18 cellular contexts compared by ENCODE assay signal in genomic region chr15:100898661-100899462, GRCh38. TPM values are rescaled to one million over a fixed set of nuclear protein-coding genes. Genes with fewer than 3 reads are reported as not detected.
DNase-seq lines count a peak whose midpoint lies in the region; ATAC-seq, FAIRE-seq and TF ChIP-seq lines count a peak whose summit lies in the region.
"Had no signal": no experiment of that assay in that cellular context is flagged by ENCODE, and none has a peak within 500 bp of the region (broad histone marks: within the 10 kb centered on the region; RNA-seq: fewer than 3 reads in every experiment).

No MANE protein-coding gene starts in this region.

- H3K4me2 ChIP-seq in PC-9 (no peak overlapping the region), endothelial cell of umbilical vein (ENCODE audit: insufficient read depth, low read length) (no peak overlapping the region)

- peak; percentile 28 for FAIRE-seq in endothelial cell of umbilical vein (lab: Jason Lieb, UNC)
- FAIRE-seq: A204.1, GM12892, HepG2 had no signal

- no peaks in the 10 kb centered on the region for H3K9me3 ChIP-seq in PC-9 (ENCODE audit: insufficient read depth, low read depth)
- no peaks in the 10 kb centered on the region for H3K9me3 ChIP-seq in endothelial cell of umbilical vein (replicated peaks; ENCODE audit: control insufficient read depth, insufficient read depth, low read length)
- no peaks in the 10 kb centered on the region for H3K9me3 ChIP-seq in psoas muscle

- H3F3A ChIP-seq in PC-9 (ENCODE audit: insufficient read depth, low read depth) = peaks cover 97% of the 10 kb centered on the region

- CTCF ChIA-PET in PC-9 (lab: Charles Lee) = no interaction called here
- CTCF ChIA-PET in endothelial cell of umbilical vein (lab: Charles Lee) = interaction anchor here (1.2 to 3.4 kb wide), 5 partner anchors 10 to 109 kb away, joined by 3 to 14 read pairs (median 5); no protein-coding TSS in a partner anchor

- 53 to 56% (median 56%) methylated on average over 11 of the region's 11 CpGs for WGBS in psoas muscle, 3 donors

- ATAC-seq in psoas muscle (peak in 3 of 4 donors; percentile 53 to 64 (median 61)), GM18867 (IDR thresholded peaks at IDR 0.05; ENCODE audit: unreplicated experiment) (no peak), sciatic nerve (no peak)
- ATAC-seq: HepG2 had no signal

- peak overlapping the region; percentile 94 for H3K27ac ChIP-seq in C4-2B
- H3K27ac ChIP-seq in PC-9 = peak overlapping the region; percentile 10; the same call in 1 of the 2 replicates
- H3K27ac ChIP-seq in endothelial cell of umbilical vein (ENCODE audit: insufficient read depth, low read depth, low read length) = peak overlapping the region; percentile 6
- H3K27ac ChIP-seq in psoas muscle = peak overlapping the region; percentile 39

- dilution Hi-C loops in endothelial cell of umbilical vein (cut with MboI; ENCODE audit: extremely low pct_ligation_motif_present, low sequenced_read_pairs) = no loop called here

- no peak overlapping the region for H2AFZ ChIP-seq in PC-9
- peak overlapping the region; percentile 16 for H2AFZ ChIP-seq in endothelial cell of umbilical vein (ENCODE audit: low read depth, low read length)

- no peaks in the 10 kb centered on the region for H3K9me1 ChIP-seq in endothelial cell of umbilical vein (replicated peaks; ENCODE audit: control insufficient read depth, extremely low read depth, insufficient read depth, low read length)

- BruUV-seq in PC-9 (replicated peaks; lab: Mats Ljungman, UMichigan) (no TSS peak), endothelial cell of umbilical vein (replicated peaks; lab: Mats Ljungman, UMichigan) (no TSS peak)

- no peaks in the 10 kb centered on the region for H3K4me1 ChIP-seq in PC-9 (replicated peaks; ENCODE audit: insufficient read depth)
- H3K4me1 ChIP-seq in endothelial cell of umbilical vein (ENCODE audit: control insufficient read depth, extremely low read depth, insufficient read depth, low read length) = peaks cover 27% of the 10 kb centered on the region
- peaks cover 46% of the 10 kb centered on the region for H3K4me1 ChIP-seq in psoas muscle

- H3K79me2 ChIP-seq in PC-9 (ENCODE audit: low read depth) = peaks cover 35% of the 10 kb centered on the region
- H3K79me2 ChIP-seq in endothelial cell of umbilical vein (ENCODE audit: control insufficient read depth, insufficient read depth, low read length) = no peaks in the 10 kb centered on the region

- intact Hi-C loops in PC-9 (cut with micrococcal nuclease; ENCODE audit: unreplicated experiment) (no loop called here), endothelial cell of umbilical vein (cut with micrococcal nuclease) (no loop called here), psoas muscle (cut with DNase I) (no loop called here), sciatic nerve (cut with DNase I) (no loop called here)

- no peak overlapping the region for H3K4me3 ChIP-seq in PC-9
- H3K4me3 ChIP-seq in endothelial cell of umbilical vein (replicated peaks in 1 of 3; ENCODE audit: insufficient read depth in 1 of 3, low read depth in 1 of 3, low read length in 3 of 3) = no peak overlapping the region
- no peak overlapping the region for H3K4me3 ChIP-seq in psoas muscle

- H3K27me3 ChIP-seq in PC-9 (ENCODE audit: insufficient read depth, low read depth) = no peaks in the 10 kb centered on the region
- no peaks in the 10 kb centered on the region for H3K27me3 ChIP-seq in endothelial cell of umbilical vein (ENCODE audit: control insufficient read depth in 2 of 2, insufficient read depth in 2 of 2, low read length in 2 of 2)
- no peaks in the 10 kb centered on the region for H3K27me3 ChIP-seq in psoas muscle (ENCODE audit: insufficient read depth in 3 of 3, low read length in 2 of 3)

- H3K9me2 ChIP-seq in PC-9 (ENCODE audit: insufficient read depth) = no peaks in the 10 kb centered on the region

- peaks cover 94% of the 10 kb centered on the region for H3K36me3 ChIP-seq in PC-9 (ENCODE audit: low read depth)
- no peaks in the 10 kb centered on the region for H3K36me3 ChIP-seq in endothelial cell of umbilical vein (ENCODE audit: control insufficient read depth in 2 of 2, extremely low read depth in 1 of 2, insufficient read depth in 2 of 2, low read length in 2 of 2)
- peaks cover 0 to 8% of the 10 kb centered on the region in 2 donors for H3K36me3 ChIP-seq in psoas muscle (ENCODE audit: insufficient read depth in 1 of 2, low read depth in 1 of 2)

- H3K9ac ChIP-seq in endothelial cell of umbilical vein (replicated peaks; ENCODE audit: extremely low read depth, insufficient read depth, low read length) = no peak overlapping the region

- no peak for TF ChIP-seq CTCF in C4-2B (conservative IDR thresholded peaks at IDR 0.05)
- TF ChIP-seq CTCF in PC-9 (conservative IDR thresholded peaks at IDR 0.05) = no peak
- TF ChIP-seq CTCF in endothelial cell of umbilical vein (IDR thresholded peaks at IDR 0.05; ENCODE audit: extremely low read depth in 1 of 2, insufficient read depth in 1 of 2, low read depth in 1 of 2, low read length in 2 of 2) = no peak
- no peak for TF ChIP-seq CTCF in psoas muscle (IDR thresholded peaks at IDR 0.05)

- POLR2A ChIA-PET in PC-9 (lab: Charles Lee; ENCODE audit: unreplicated experiment) (interaction anchor here (0.6 kb wide), 1 partner anchor 81 kb away, joined by 5 read pairs; no protein-coding TSS in a partner anchor), endothelial cell of umbilical vein (lab: Charles Lee) (no interaction called here)

- H4K20me1 ChIP-seq in PC-9 (ENCODE audit: insufficient read depth) (peaks cover 17% of the 10 kb centered on the region), endothelial cell of umbilical vein (replicated peaks; ENCODE audit: control insufficient read depth, extremely low read depth, insufficient read depth, low read length) (no peaks in the 10 kb centered on the region)

- TF ChIP-seq POLR2A in endothelial cell of umbilical vein (IDR thresholded peaks at IDR 0.05; ENCODE audit: low read depth, low read length) = no peak

- DNase-seq in PC-9 (no peak), endothelial cell of umbilical vein (ENCODE audit: low read depth, low spot score) (no peak), psoas muscle (no peak), sciatic nerve (ENCODE audit: low spot score) (no peak), AG08395 (ENCODE audit: low spot score) (no peak), GOT3 (lab: John Stamatoyannopoulos, UW) (no peak)
- DNase-seq: DMS79, GDM1, MM.1S, NCI-H1105 treated with DMSO at 0.1 percent for 48 hours, NCI-H2029, NCI-H2171 treated with DMSO at 0.1 percent for 48 hours, NCI-H510A treated with DMSO at 0.1 percent for 48 hours had no signal

TF ChIP-seq in endothelial cell of umbilical vein, 7 proteins besides CTCF, POLR2A, EP300 and RAD21:
- TF ChIP-seq EZH2 (IDR thresholded peaks at IDR 0.05; ENCODE audit: borderline replicate concordance, low read depth, low read length, severe bottlenecking) (no peak), JUN (IDR thresholded peaks at IDR 0.05; ENCODE audit: borderline replicate concordance, insufficient read depth, insufficient read length, low read depth) (no peak), MAX (IDR thresholded peaks at IDR 0.05; ENCODE audit: insufficient read depth, insufficient read length) (no peak), POLR2AphosphoS5 (IDR thresholded peaks at IDR 0.05; ENCODE audit: insufficient read depth, low read depth, low read length) (no peak), GATA2 (IDR thresholded peaks at IDR 0.05; ENCODE audit: insufficient read depth, insufficient read length, low read depth, low read length) (no peak), MYC (IDR thresholded peaks at IDR 0.05; ENCODE audit: low read depth, low read length) (no peak), FOS (IDR thresholded peaks at IDR 0.05; ENCODE audit: borderline replicate concordance, insufficient read depth, low read length) (no peak)

RNA-seq across cellular contexts. Expression of gene ALDH1A3, which starts 19.2 kb away (rescaled TPM):
- 462 and 469 TPM in 2 replicates for total RNA-seq in PC-9 (2021)
- 5.8 TPM in 2 replicates for total RNA-seq in endothelial cell of umbilical vein
- 2.1 and 2.8 TPM in 2 replicates for polyA plus RNA-seq in endothelial cell of umbilical vein
- 2.5 and 2.7 TPM in 2 replicates for polyA plus RNA-seq in endothelial cell of umbilical vein (2011; cell fraction: cytosol; rRNA removed)
- 3.3 and 3.9 TPM in 2 replicates for polyA plus RNA-seq in endothelial cell of umbilical vein (2011; cell fraction: nucleus; rRNA removed)
- polyA plus RNA-seq in endothelial cell of umbilical vein (2012) = 10.2 and 19.4 TPM in 2 replicates
- polyA minus RNA-seq in endothelial cell of umbilical vein = 2.0 and 2.9 TPM in 2 replicates
- 2.3 TPM for polyA minus RNA-seq in endothelial cell of umbilical vein (2011; cell fraction: cytosol; rRNA and poly(A)+ RNA removed)
- 2.2 and 3.1 TPM in 2 replicates for polyA minus RNA-seq in endothelial cell of umbilical vein (2011; cell fraction: nucleus; rRNA and poly(A)+ RNA removed)
- total RNA-seq in psoas muscle = 10 to 100 TPM in 3 of 4 donors, 1 to 10 TPM in 1; 8.5 to 51.6 (median 23.1) TPM
- 10 to 100 TPM in 1 of 3 donors, 1 to 10 TPM in 2; 7.3 to 11.9 (median 8.0) TPM for polyA plus RNA-seq in psoas muscle
- total RNA-seq in sciatic nerve = 48.3 TPM
- total RNA-seq: HepG2 had no signal
- polyA plus RNA-seq: HepG2 had no signal

RNA-seq across cellular contexts. Expression of gene LRRK1, which starts 20.3 kb away (rescaled TPM):
- total RNA-seq in PC-9 (2021) = 15.7 and 22.4 TPM in 2 replicates
- total RNA-seq in endothelial cell of umbilical vein = 18.4 and 22.1 TPM in 2 replicates
- polyA plus RNA-seq in endothelial cell of umbilical vein = 11.0 and 12.9 TPM in 2 replicates
- polyA plus RNA-seq in endothelial cell of umbilical vein (2011; cell fraction: cytosol; rRNA removed) = 8.9 and 10.9 TPM in 2 replicates
- 46.2 and 47.0 TPM in 2 replicates for polyA plus RNA-seq in endothelial cell of umbilical vein (2011; cell fraction: nucleus; rRNA removed)
- 16.4 and 17.2 TPM in 2 replicates for polyA plus RNA-seq in endothelial cell of umbilical vein (2012)
- polyA minus RNA-seq in endothelial cell of umbilical vein = 19.0 and 21.4 TPM in 2 replicates
- polyA minus RNA-seq in endothelial cell of umbilical vein (2011; cell fraction: cytosol; rRNA and poly(A)+ RNA removed) = 11.1 TPM
- polyA minus RNA-seq in endothelial cell of umbilical vein (2011; cell fraction: nucleus; rRNA and poly(A)+ RNA removed) = 26.4 and 39.6 TPM in 2 replicates
- 1 to 10 TPM; 2.6 to 7.6 (median 4.5) TPM for total RNA-seq in psoas muscle
- 1 to 10 TPM in 2 of 3 donors, under 1 TPM in 1; 0.91 to 2.3 (median 1.8) TPM for polyA plus RNA-seq in psoas muscle
- total RNA-seq in sciatic nerve = 24.9 TPM

Comparison
In these comparisons a context has a peak if more than half of its experiments do, and no peak if none do; other contexts are left out.
1. H3K27ac ChIP-seq: peak in every context shown above with its lines; median percentile 94 in C4-2B; 39 in psoas muscle; 10 in PC-9; 6 in endothelial cell of umbilical vein.
2. ATAC-seq: peak in psoas muscle (3 of 4); none in GM18867 (single experiment) and sciatic nerve (single experiment).